12 cellular contexts compared by ENCODE assay signal in the genomic region with DNA sequence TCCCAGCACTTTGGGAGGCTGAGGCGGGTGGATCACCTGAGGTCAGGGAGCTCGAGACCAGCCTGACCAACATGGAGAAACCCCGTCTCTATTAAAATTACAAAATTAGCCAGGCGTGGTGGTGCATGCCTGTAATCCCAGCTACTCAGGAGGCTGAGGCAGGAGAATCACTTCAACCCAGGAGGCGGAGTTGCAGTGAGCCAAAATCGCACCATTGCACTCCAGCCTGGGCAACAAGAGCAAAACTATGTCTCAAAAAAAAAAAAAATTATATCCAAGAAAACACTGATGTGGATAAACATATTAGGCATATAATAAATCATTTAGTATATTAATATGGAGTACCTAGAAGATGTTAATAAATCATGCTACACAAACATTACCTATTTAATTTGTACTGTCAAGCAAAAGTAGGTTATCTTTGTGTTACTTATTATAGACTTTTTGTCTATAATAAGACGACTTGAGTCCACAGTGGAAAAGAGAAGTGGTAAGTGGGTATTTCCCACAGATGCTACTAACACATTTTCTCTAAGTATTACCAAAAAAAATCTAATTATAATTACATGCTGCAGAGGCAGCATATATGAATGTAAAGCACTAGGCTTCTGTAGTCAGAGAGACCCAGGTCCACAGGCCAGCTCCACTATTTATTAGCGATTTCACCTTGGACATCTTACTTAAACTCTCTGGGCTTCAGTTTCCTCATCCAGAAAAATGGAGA. TPM values are rescaled to one million over a fixed set of nuclear protein-coding genes. Genes with fewer than 3 reads are reported as not detected.
DNase-seq lines count a peak whose midpoint lies in the region; ATAC-seq, FAIRE-seq and TF ChIP-seq lines count a peak whose summit lies in the region.
"Had no signal": no experiment of that assay in that cellular context is flagged by ENCODE, and none has a peak within 500 bp of the region (broad histone marks: within the 10 kb centered on the region; RNA-seq: fewer than 3 reads in every experiment).

No MANE protein-coding gene starts in this region.

- TF ChIP-seq CTCF in GM13976 (IDR thresholded peaks at IDR 0.05; ENCODE audit: borderline replicate concordance, control extremely low read depth, extremely low read depth, insufficient read depth, missing control alignments) (no peak), GM12878 (IDR thresholded peaks at IDR 0.05 in 2 of 3, conservative IDR thresholded peaks at IDR 0.05 in 1 of 3; ENCODE audit: control insufficient read depth in 2 of 3, extremely low read depth in 1 of 3, insufficient read depth in 1 of 3, low read depth in 3 of 3, low read length in 3 of 3) (no peak), sigmoid colon (IDR thresholded peaks at IDR 0.05) (no peak), prostate gland (IDR thresholded peaks at IDR 0.05) (no peak), thyroid gland (IDR thresholded peaks at IDR 0.05) (no peak)

- POLR2A ChIA-PET in GM12878 (lab: Charles Lee), result interaction anchor here (0.6 to 4.7 kb wide), 10 partner anchors 8 to 185 kb away, joined by 3 to 52 read pairs (median 5); a partner anchor contains a TSS

- peaks cover 85% of the 10 kb centered on the region for H3K79me2 ChIP-seq in GM12878 (ENCODE audit: control insufficient read depth, insufficient read depth, low read length)

- H3K4me2 ChIP-seq in GM12878 (ENCODE audit: control insufficient read depth, insufficient read depth), result peak overlapping the region; percentile 85

- H3K4me1 ChIP-seq in GM12878 (ENCODE audit: control insufficient read depth, insufficient read depth, low read length), result peaks cover 53% of the 10 kb centered on the region
- H3K4me1 ChIP-seq in sigmoid colon, result peaks cover 0 to 56% (median 51%) of the 10 kb centered on the region in 4 donors
- H3K4me1 ChIP-seq in prostate gland (replicated peaks), result no peaks in the 10 kb centered on the region
- peaks cover 0 to 15% of the 10 kb centered on the region in 2 donors for H3K4me1 ChIP-seq in thyroid gland

- no peaks in the 10 kb centered on the region for H3K27me3 ChIP-seq in GM12878 (replicated peaks in 1 of 2; ENCODE audit: control insufficient read depth in 2 of 2, insufficient read depth in 2 of 2, low read length in 1 of 2)
- no peaks in the 10 kb centered on the region for H3K27me3 ChIP-seq in sigmoid colon
- no peaks in the 10 kb centered on the region for H3K27me3 ChIP-seq in prostate gland (replicated peaks; ENCODE audit: insufficient read depth)
- no peaks in the 10 kb centered on the region for H3K27me3 ChIP-seq in thyroid gland

- TF ChIP-seq POLR2A in GM12878 (IDR thresholded peaks at IDR 0.05; ENCODE audit: low read depth, low read length), result no peak
- no peak for TF ChIP-seq POLR2A in sigmoid colon (IDR thresholded peaks at IDR 0.05)
- TF ChIP-seq POLR2A in prostate gland (IDR thresholded peaks at IDR 0.05), result no peak
- no peak for TF ChIP-seq POLR2A in thyroid gland (IDR thresholded peaks at IDR 0.05)

- no TSS peak for BruUV-seq in GM12878 (replicated peaks; lab: Mats Ljungman, UMichigan)

- RAD21 ChIA-PET in GM12878 (lab: Charles Lee; ENCODE audit: unreplicated experiment), result interaction anchor here (0.7 to 15.1 kb wide), 12 partner anchors 8 to 126 kb away, joined by 3 to 255 read pairs (median 11); a partner anchor contains a TSS

- no peaks in the 10 kb centered on the region for H4K20me1 ChIP-seq in GM12878 (ENCODE audit: control insufficient read depth, insufficient read depth)

- peak overlapping the region; percentile 94 for H3K27ac ChIP-seq in GM12878 (ENCODE audit: control insufficient read depth, insufficient read depth)
- H3K27ac ChIP-seq in sigmoid colon, result peak overlapping the region; percentile 61 to 83 (median 78)
- no peak overlapping the region for H3K27ac ChIP-seq in prostate gland
- H3K27ac ChIP-seq in thyroid gland, result no peak overlapping the region

- WGBS in GM12878 (ENCODE audit: insufficient coverage, insufficient replicate concordance, low lambda C conversion rate, missing lambda C conversion rate), result 40% methylated on average over 8 of the region's 8 CpGs
- 79 to 87% methylated on average over 8 of the region's 8 CpGs for WGBS in sigmoid colon, 2 donors
- WGBS in prostate gland, result 86% methylated on average over 8 of the region's 8 CpGs
- 89% methylated on average over 8 of the region's 8 CpGs for WGBS in thyroid gland, 2 donors

- no peak for TF ChIP-seq RAD21 in GM12878 (IDR thresholded peaks at IDR 0.05; ENCODE audit: insufficient read depth, low read depth, low read length)

- SMC1A ChIA-PET in GM12878 (lab: Charles Lee; ENCODE audit: uncharacterized antibody, unreplicated experiment), result interaction anchor here (0.7 to 17.5 kb wide), 13 partner anchors 9 to 129 kb away, joined by 3 to 531 read pairs (median 4); a partner anchor contains a TSS

- in situ Hi-C loops in GM13976 (cut with MboI; ENCODE audit: low sequenced_read_pairs, unreplicated experiment) (no loop called here), GM12878 (cut with MboI) (no loop called here)

- peak; percentile 36 for DNase-seq in GM13976 (ENCODE audit: low spot score)
- DNase-seq in GM12878 (ENCODE audit: low read depth, low spot score), result peak; percentile 50
- no peak for DNase-seq in sigmoid colon
- no peak for DNase-seq in NCI-H748 treated with DMSO at 0.1 percent for 48 hours (lab: John Stamatoyannopoulos, UW)
- no peak for DNase-seq in prostate gland (ENCODE audit: low spot score)
- DNase-seq in thyroid gland, result no peak
- DNase-seq: activated naive CD8-positive, alpha-beta T cell treated with anti-CD3 and anti-CD28 coated beads, Interleukin-2, amount 50 U/mL, for 24 hours; CD4-positive, alpha-beta T cell; cortex of kidney; RPMI8226 had no signal

- H3K4me3 ChIP-seq in GM12878, result peak overlapping the region; percentile 41; the same call in 1 of the 2 replicates
- no peak overlapping the region for H3K4me3 ChIP-seq in sigmoid colon
- H3K4me3 ChIP-seq in prostate gland, result no peak overlapping the region
- no peak overlapping the region for H3K4me3 ChIP-seq in thyroid gland (replicated peaks in 1 of 3)

- H3K36me3 ChIP-seq in GM12878 (ENCODE audit: control insufficient read depth in 2 of 2, insufficient read depth in 2 of 2, low read length in 1 of 2) (peaks cover 5 to 17% of the 10 kb centered on the region in 2 experiments; a peak in 3 of 4 replicates), sigmoid colon (peaks cover 0 to 14% (median 2%) of the 10 kb centered on the region in 4 donors), prostate gland (no peaks in the 10 kb centered on the region), thyroid gland (no peaks in the 10 kb centered on the region)

- CTCF ChIA-PET in GM12878 (lab: Yijun Ruan, JAX), result interaction anchor here (0.9 to 16.3 kb wide), 12 partner anchors 9 to 173 kb away, joined by 3 to 318 read pairs (median 6); a partner anchor contains a TSS

- H3K9ac ChIP-seq in GM12878 (ENCODE audit: control insufficient read depth, insufficient read depth, low read length), result peak overlapping the region; percentile 38; the same call in 1 of the 2 replicates

- intact Hi-C loops in GM12878 (cut with micrococcal nuclease; ENCODE audit: unreplicated experiment) (loop anchor here (2.0 to 10.0 kb wide), 2 partner anchors 72 to 210 kb away; a partner anchor contains a TSS), sigmoid colon (cut with DNase I) (no loop called here), prostate gland (cut with DNase I) (loop anchor here (10.0 kb wide), 1 partner anchor 70 kb away; no protein-coding TSS in a partner anchor), thyroid gland (cut with DNase I) (no loop called here)

- FAIRE-seq in GM12878 (lab: Jason Lieb, UNC), result no peak

- ATAC-seq in HG03469 (IDR thresholded peaks at IDR 0.05; ENCODE audit: unreplicated experiment), result peak; percentile 47
- ATAC-seq in GM12878, result peak; percentile 82
- no peak for ATAC-seq in GM21360 (IDR thresholded peaks at IDR 0.05; ENCODE audit: unreplicated experiment)
- ATAC-seq: activated naive CD8-positive, alpha-beta T cell treated with anti-CD3 and anti-CD28 coated beads, Interleukin-2, amount 50 U/mL, for 24 hours had no signal

- H3K9me3 ChIP-seq in GM12878 (replicated peaks; ENCODE audit: control insufficient read depth, insufficient read depth, low read length) (no peaks in the 10 kb centered on the region), sigmoid colon (no peaks in the 10 kb centered on the region), prostate gland (no peaks in the 10 kb centered on the region), thyroid gland (no peaks in the 10 kb centered on the region)

- H2AFZ ChIP-seq in GM12878 (ENCODE audit: control insufficient read depth, low read depth, low read length), result no peak overlapping the region; the same call in 1 of the 2 replicates

- TF ChIP-seq EP300 in GM12878 (IDR thresholded peaks at IDR 0.05; ENCODE audit: borderline replicate concordance in 1 of 2, control insufficient read depth in 1 of 2, low read depth in 2 of 2, low read length in 2 of 2) (no peak), sigmoid colon (IDR thresholded peaks at IDR 0.05) (no peak)

TF ChIP-seq in GM12878, 131 proteins besides CTCF, POLR2A, EP300 and RAD21 (continues in another document):
- no peak for TF ChIP-seq NR2C1 (IDR thresholded peaks at IDR 0.05)
- TF ChIP-seq MEF2A (IDR thresholded peaks at IDR 0.05; ENCODE audit: insufficient read depth, low read depth, low read length), result peak; percentile 92
- TF ChIP-seq NFIC (IDR thresholded peaks at IDR 0.05; ENCODE audit: low read depth, low read length), result peak; percentile 63
- peak; percentile 85 for TF ChIP-seq SPI1 (IDR thresholded peaks at IDR 0.05; ENCODE audit: borderline replicate concordance, insufficient read depth, low read depth, low read length)
- TF ChIP-seq CHD2 (IDR thresholded peaks at IDR 0.05; ENCODE audit: borderline replicate concordance, low read depth, low read length), result no peak

RNA-seq across cellular contexts. Expression of a gene that starts 34.5 kb away (rescaled TPM):
- 97.9 and 99.8 TPM in 2 replicates for total RNA-seq in GM12878 (2013; cell fraction: nucleolus; rRNA removed)
- total RNA-seq in GM12878 (2014; rRNA removed), result 22.2 and 23.2 TPM in 2 replicates
- total RNA-seq in GM12878 (2014; rRNA removed; fragmentation: Illumina TruSeq; extraction: Trizol), result 25.9 and 26.8 TPM in 2 replicates
- 39.4 and 40.5 TPM in 2 replicates for total RNA-seq in GM12878 (2021)
- 21.3 TPM for polyA plus RNA-seq in GM12878 (2011; ENCODE audit: low read depth)
- 10.5 and 13.0 TPM in 2 replicates for polyA plus RNA-seq in GM12878 (2011; rRNA removed)
- polyA plus RNA-seq in GM12878 (2011; cell fraction: cytosol; rRNA removed), result 12.4 and 17.4 TPM in 2 replicates
- polyA plus RNA-seq in GM12878 (2011; cell fraction: nucleus; rRNA removed), result 19.4 and 26.2 TPM in 2 replicates
- polyA plus RNA-seq in GM12878 (2012), result 26.1 and 36.2 TPM in 2 replicates
- polyA plus RNA-seq in GM12878 (2014; fragmentation: Illumina TruSeq; extraction: Trizol), result 45.0 and 45.2 TPM in 2 replicates
- polyA plus RNA-seq in GM12878 (2014; fragmentation: Nextera tagmentation; extraction: Ambion mirVana), result 1 to 10 TPM; 7.1 to 9.8 TPM
- 23.3 and 24.7 TPM in 2 replicates for polyA plus RNA-seq in GM12878 (2014; rRNA removed)
- polyA plus RNA-seq in GM12878 (2016; fragmentation: Nextera tagmentation; extraction: Ambion mirVana), result 10 to 100 TPM; 20.5 to 20.8 TPM
- polyA minus RNA-seq in GM12878 (2011; rRNA and poly(A)+ RNA removed), result 15.4 and 17.2 TPM in 2 replicates
- polyA minus RNA-seq in GM12878 (2011; cell fraction: cytosol; rRNA and poly(A)+ RNA removed), result 7.2 and 10.7 TPM in 2 replicates
- 12.7 and 22.6 TPM in 2 replicates for polyA minus RNA-seq in GM12878 (2011; cell fraction: nucleus; rRNA and poly(A)+ RNA removed)
- total RNA-seq in sigmoid colon, result 10 to 100 TPM; 15.0 to 21.6 (median 16.0) TPM
- 10 to 100 TPM; 18.6 to 21.2 (median 19.9) TPM for polyA plus RNA-seq in sigmoid colon
- total RNA-seq in prostate gland, result 10 to 100 TPM; 15.5 to 27.9 TPM
- 10 to 100 TPM; 11.7 to 17.4 (median 13.4) TPM for total RNA-seq in thyroid gland

Comparison
In these comparisons a context has a peak if more than half of its experiments do, and no peak if none do; other contexts are left out.
1. DNase-seq: peak in GM13976 (single experiment) and GM12878 (single experiment); none in sigmoid colon (single experiment), NCI-H748 treated with DMSO at 0.1 percent for 48 hours (single experiment), prostate gland (single experiment) and thyroid gland (0 of 2).
2. H3K27ac ChIP-seq: peak in GM12878 (single experiment) and sigmoid colon (4 of 4); none in prostate gland (0 of 2) and thyroid gland (0 of 3).
3. intact Hi-C loops: an anchor here in GM12878 (2.0 to 10.0 kb wide) and prostate gland (10.0 kb wide); none called in sigmoid colon and thyroid gland.